Comparison of ENCODE assay signal across 14 cellular contexts in genomic region chr3:103873024-103873423, GRCh38.
DNase-seq lines count a peak whose midpoint lies in the region; ATAC-seq lines count a peak whose summit lies in the region.
"Had no signal": no experiment of that assay in that cellular context is flagged by ENCODE, and none has a peak within 500 bp of the region (broad histone marks: within the 10 kb centered on the region; RNA-seq: fewer than 3 reads in every experiment).

No MANE protein-coding gene starts in this region.

- ATAC-seq in HG02973 (IDR thresholded peaks at IDR 0.05; ENCODE audit: unreplicated experiment): no peak
- ATAC-seq: GM23338 had no signal

- DNase-seq in RKO (ENCODE audit: low spot score) (peak; percentile 6), astrocyte of the hippocampus (ENCODE audit: low read depth, low spot score) (peak; percentile 1), glomerular visceral epithelial cell (ENCODE audit: extremely low spot score) (peak; percentile 0), mucosa of gallbladder (ENCODE audit: low spot score) (no peak)
- DNase-seq in activated CD4-positive, alpha-beta T cell treated with anti-CD3 and anti-CD28 coated beads, Interleukin-2, amount 50 U/mL, for 48 hours: no peak
- no peak for DNase-seq in stimulated activated CD4-positive, alpha-beta T cell treated with anti-CD3 and anti-CD28 coated beads, Interleukin-2, amount 100 ng/mL, for 24 hours
- DNase-seq: 8988T; CD4-positive, alpha-beta memory T cell; DMS153; DMS79; GDM1; HCEC 1CT had no signal

Comparison
In these comparisons a context has a peak if more than half of its experiments do, and no peak if none do; other contexts are left out.
1. DNase-seq: peak in RKO (single experiment), astrocyte of the hippocampus (single experiment) and glomerular visceral epithelial cell (single experiment); none in mucosa of gallbladder (single experiment), activated CD4-positive, alpha-beta T cell treated with anti-CD3 and anti-CD28 coated beads, Interleukin-2, amount 50 U/mL, for 48 hours (0 of 2) and stimulated activated CD4-positive, alpha-beta T cell treated with anti-CD3 and anti-CD28 coated beads, Interleukin-2, amount 100 ng/mL, for 24 hours (0 of 2).